17 cellular contexts compared by ENCODE assay signal in genomic region chr10:12631787-12632562, GRCh38.
A peak's percentile ranks its signal among the peaks of the same experiment; 100 is the strongest.
DNase-seq lines count a peak whose midpoint lies in the region; ATAC-seq and TF ChIP-seq lines count a peak whose summit lies in the region.
"Had no signal": no experiment of that assay in that cellular context is flagged by ENCODE, and none has a peak within 500 bp of the region (broad histone marks: within the 10 kb centered on the region; RNA-seq: fewer than 3 reads in every experiment).

No MANE protein-coding gene starts in this region.

- peaks cover 0 to 4% of the 10 kb centered on the region in 2 donors for H3K36me3 Mint-ChIP-seq in CD4-positive, alpha-beta memory T cell
- H3K36me3 Mint-ChIP-seq in activated T-helper 1 cell treated with anti-CD3 and anti-CD28 coated beads, Interleukin-12 subunit alpha, Interleukin-12 subunit beta, Interleukin-2, Interleukin-4 antibody, amounts not matched to agents 30 ng/mL and 10 ng/mL and 1 ng/mL, durations not matched to agents 14 hours and 24 hours and 36 hours (ENCODE audit: low read depth): peaks cover 8% of the 10 kb centered on the region
- H3K36me3 Mint-ChIP-seq in naive B cell: peaks cover 5 to 7% of the 10 kb centered on the region in 2 donors
- H3K36me3 Mint-ChIP-seq in T-helper 2 cell treated with Interferon-gamma antibody and Interleukin-4, amounts not matched to agents 5 μg/mL and 100 μg/mL, for 36 hours (ENCODE audit: low read depth): no peaks in the 10 kb centered on the region
- H3K36me3 Mint-ChIP-seq: activated naive CD4-positive, alpha-beta T cell treated with anti-CD3 and anti-CD28 coated beads, Interleukin-2, amount 10 ng/mL, durations not matched to agents 7 days and 5 days had no signal

- peaks cover 0 to 2% (median 0%) of the 10 kb centered on the region in 8 donors for H3K9me3 Mint-ChIP-seq in CD4-positive, alpha-beta memory T cell
- no peaks in the 10 kb centered on the region for H3K9me3 Mint-ChIP-seq in activated T-helper 1 cell treated with anti-CD3 and anti-CD28 coated beads, Interleukin-12 subunit alpha, Interleukin-12 subunit beta, Interleukin-2, Interleukin-4 antibody, amounts not matched to agents 30 ng/mL and 10 ng/mL and 1 ng/mL, durations not matched to agents 14 hours and 24 hours and 36 hours
- H3K9me3 Mint-ChIP-seq in naive B cell: no peaks in the 10 kb centered on the region
- H3K9me3 Mint-ChIP-seq in T-helper 2 cell treated with Interferon-gamma antibody and Interleukin-4, amounts not matched to agents 5 μg/mL and 100 μg/mL, for 36 hours: no peaks in the 10 kb centered on the region
- H3K9me3 Mint-ChIP-seq: activated naive CD4-positive, alpha-beta T cell treated with anti-CD3 and anti-CD28 coated beads, Interleukin-2, amount 10 ng/mL, durations not matched to agents 7 days and 5 days; dendritic cell treated with granulocyte-macrophage colony-stimulating factor and Interleukin-4, amounts not matched to agents 40 ng/mL and 50 ng/mL, for 4 days had no signal

- ATAC-seq in naive B cell (ENCODE audit: low read depth in 2 of 2) (no peak), HG02885 (IDR thresholded peaks at IDR 0.05; ENCODE audit: poor library complexity, unreplicated experiment) (no peak)
- ATAC-seq: stimulated activated naive CD8-positive, alpha-beta T cell treated with anti-CD3 and anti-CD28 coated beads, Interleukin-15, Interleukin-2, amounts not matched to agents 100 U/mL and 50 U/mL, for 24 hours had no signal

- H3K4me3 ChIP-seq in CD4-positive, alpha-beta memory T cell (ENCODE audit: low read length in 2 of 2): no peak overlapping the region
- no peak overlapping the region for H3K4me3 ChIP-seq in breast epithelium
- H3K4me3 ChIP-seq: ovary, spleen had no signal

- no peak for DNase-seq in CD4-positive, alpha-beta memory T cell
- DNase-seq in NCI-H1092 treated with DMSO at 0.1 percent for 48 hours (lab: John Stamatoyannopoulos, UW): peak; percentile 70
- no peak for DNase-seq in activated T-helper 1 cell treated with anti-CD3 and anti-CD28 coated beads, Interleukin-12 subunit alpha, Interleukin-12 subunit beta, Interleukin-2, Interleukin-4 antibody, amounts not matched to agents 30 ng/mL and 10 ng/mL and 1 ng/mL, durations not matched to agents 14 hours and 24 hours and 36 hours (ENCODE audit: low spot score)
- no peak for DNase-seq in naive B cell
- no peak for DNase-seq in T-helper 2 cell treated with Interferon-gamma antibody and Interleukin-4, amounts not matched to agents 5 μg/mL and 100 μg/mL, for 36 hours (ENCODE audit: low spot score)
- DNase-seq in breast epithelium (ENCODE audit: low spot score in 2 of 2): no peak
- DNase-seq in T-helper 2 cell: no peak
- DNase-seq: activated CD4-positive, CD25-positive, alpha-beta regulatory T cell treated with anti-CD3 and anti-CD28 coated beads, Interleukin-2, amount 50 U/mL, for 72 hours; activated naive CD4-positive, alpha-beta T cell treated with anti-CD3 and anti-CD28 coated beads, Interleukin-2, amount 10 ng/mL, durations not matched to agents 7 days and 5 days; erythroblast; NCI-H1694; ovary; spleen; stimulated activated naive CD8-positive, alpha-beta T cell treated with anti-CD3 and anti-CD28 coated beads, Interleukin-15, Interleukin-2, amounts not matched to agents 100 U/mL and 50 U/mL, for 24 hours had no signal

- peaks cover 20% of the 10 kb centered on the region for H3K4me1 ChIP-seq in CD4-positive, alpha-beta memory T cell (ENCODE audit: insufficient read depth, low read length)
- no peaks in the 10 kb centered on the region for H3K4me1 ChIP-seq in breast epithelium

- H3K27me3 Mint-ChIP-seq in CD4-positive, alpha-beta memory T cell: no peaks in the 10 kb centered on the region
- H3K27me3 Mint-ChIP-seq in activated T-helper 1 cell treated with anti-CD3 and anti-CD28 coated beads, Interleukin-12 subunit alpha, Interleukin-12 subunit beta, Interleukin-2, Interleukin-4 antibody, amounts not matched to agents 30 ng/mL and 10 ng/mL and 1 ng/mL, durations not matched to agents 14 hours and 24 hours and 36 hours (ENCODE audit: insufficient read depth): no peaks in the 10 kb centered on the region
- H3K27me3 Mint-ChIP-seq in naive B cell: no peaks in the 10 kb centered on the region
- no peaks in the 10 kb centered on the region for H3K27me3 Mint-ChIP-seq in T-helper 2 cell treated with Interferon-gamma antibody and Interleukin-4, amounts not matched to agents 5 μg/mL and 100 μg/mL, for 36 hours (ENCODE audit: low read depth)
- H3K27me3 Mint-ChIP-seq: activated naive CD4-positive, alpha-beta T cell treated with anti-CD3 and anti-CD28 coated beads, Interleukin-2, amount 10 ng/mL, durations not matched to agents 7 days and 5 days; dendritic cell treated with granulocyte-macrophage colony-stimulating factor and Interleukin-4, amounts not matched to agents 40 ng/mL and 50 ng/mL, for 4 days had no signal

- intact Hi-C loops in CD4-positive, alpha-beta memory T cell (cut with micrococcal nuclease): no loop called here
- intact Hi-C loops in activated T-helper 1 cell treated with anti-CD3 and anti-CD28 coated beads, Interleukin-12 subunit alpha, Interleukin-12 subunit beta, Interleukin-2, Interleukin-4 antibody, amounts not matched to agents 30 ng/mL and 10 ng/mL and 1 ng/mL, durations not matched to agents 14 hours and 24 hours and 36 hours (cut with micrococcal nuclease): no loop called here
- intact Hi-C loops in breast epithelium (cut with DNase I; ENCODE audit: low total_unique reads): no loop called here

- H3K27ac ChIP-seq in CD4-positive, alpha-beta memory T cell (ENCODE audit: low read depth, low read length): no peak overlapping the region
- H3K27ac ChIP-seq in breast epithelium: no peak overlapping the region
- H3K27ac ChIP-seq: ovary, RWPE1, spleen had no signal

- peaks cover 21 to 41% (median 34%) of the 10 kb centered on the region in 4 donors for H3K4me1 Mint-ChIP-seq in CD4-positive, alpha-beta memory T cell
- H3K4me1 Mint-ChIP-seq in activated T-helper 1 cell treated with anti-CD3 and anti-CD28 coated beads, Interleukin-12 subunit alpha, Interleukin-12 subunit beta, Interleukin-2, Interleukin-4 antibody, amounts not matched to agents 30 ng/mL and 10 ng/mL and 1 ng/mL, durations not matched to agents 14 hours and 24 hours and 36 hours (ENCODE audit: low read depth): peaks cover 65% of the 10 kb centered on the region
- peaks cover 38 to 79% (median 51%) of the 10 kb centered on the region in 3 donors for H3K4me1 Mint-ChIP-seq in naive B cell
- H3K4me1 Mint-ChIP-seq in T-helper 2 cell treated with Interferon-gamma antibody and Interleukin-4, amounts not matched to agents 5 μg/mL and 100 μg/mL, for 36 hours (ENCODE audit: low read depth): peaks cover 35% of the 10 kb centered on the region

- no peak for TF ChIP-seq POLR2A in breast epithelium (IDR thresholded peaks at IDR 0.05)

- H3K36me3 ChIP-seq in CD4-positive, alpha-beta memory T cell (ENCODE audit: insufficient read depth, low read length): no peaks in the 10 kb centered on the region
- no peaks in the 10 kb centered on the region for H3K36me3 ChIP-seq in breast epithelium
- H3K36me3 ChIP-seq: ovary had no signal

- H3K9me3 ChIP-seq in CD4-positive, alpha-beta memory T cell (ENCODE audit: control insufficient read depth in 1 of 2, low read length in 2 of 2): no peaks in the 10 kb centered on the region
- no peaks in the 10 kb centered on the region for H3K9me3 ChIP-seq in breast epithelium
- H3K9me3 ChIP-seq: ovary, spleen had no signal

- TF ChIP-seq CTCF in breast epithelium (IDR thresholded peaks at IDR 0.05): no peak

- POLR2A ChIA-PET in CD4-positive, alpha-beta memory T cell (lab: Charles Lee; ENCODE audit: partially characterized antibody): no interaction called here

- H3K27me3 ChIP-seq in CD4-positive, alpha-beta memory T cell (ENCODE audit: insufficient read depth, low read length): no peaks in the 10 kb centered on the region
- no peaks in the 10 kb centered on the region for H3K27me3 ChIP-seq in breast epithelium
- H3K27me3 ChIP-seq: ovary, spleen had no signal

- H3K4me3 Mint-ChIP-seq in CD4-positive, alpha-beta memory T cell: no peak overlapping the region
- H3K4me3 Mint-ChIP-seq in activated T-helper 1 cell treated with anti-CD3 and anti-CD28 coated beads, Interleukin-12 subunit alpha, Interleukin-12 subunit beta, Interleukin-2, Interleukin-4 antibody, amounts not matched to agents 30 ng/mL and 10 ng/mL and 1 ng/mL, durations not matched to agents 14 hours and 24 hours and 36 hours: no peak overlapping the region
- H3K4me3 Mint-ChIP-seq in naive B cell: no peak overlapping the region
- H3K4me3 Mint-ChIP-seq in T-helper 2 cell treated with Interferon-gamma antibody and Interleukin-4, amounts not matched to agents 5 μg/mL and 100 μg/mL, for 36 hours: no peak overlapping the region
- H3K4me3 Mint-ChIP-seq: activated naive CD4-positive, alpha-beta T cell treated with anti-CD3 and anti-CD28 coated beads, Interleukin-2, amount 10 ng/mL, durations not matched to agents 7 days and 5 days; dendritic cell treated with granulocyte-macrophage colony-stimulating factor and Interleukin-4, amounts not matched to agents 40 ng/mL and 50 ng/mL, for 4 days had no signal

- H3K27ac Mint-ChIP-seq in CD4-positive, alpha-beta memory T cell: peak overlapping the region in 4 of 7 donors; percentile 53 to 79 (median 64)
- H3K27ac Mint-ChIP-seq in activated T-helper 1 cell treated with anti-CD3 and anti-CD28 coated beads, Interleukin-12 subunit alpha, Interleukin-12 subunit beta, Interleukin-2, Interleukin-4 antibody, amounts not matched to agents 30 ng/mL and 10 ng/mL and 1 ng/mL, durations not matched to agents 14 hours and 24 hours and 36 hours: peak overlapping the region; percentile 21
- H3K27ac Mint-ChIP-seq in naive B cell: peak overlapping the region in 5 of 6 donors; percentile 6 to 84 (median 42)
- no peak overlapping the region for H3K27ac Mint-ChIP-seq in T-helper 2 cell treated with Interferon-gamma antibody and Interleukin-4, amounts not matched to agents 5 μg/mL and 100 μg/mL, for 36 hours
- H3K27ac Mint-ChIP-seq: activated naive CD4-positive, alpha-beta T cell treated with anti-CD3 and anti-CD28 coated beads, Interleukin-2, amount 10 ng/mL, durations not matched to agents 7 days and 5 days; dendritic cell treated with granulocyte-macrophage colony-stimulating factor and Interleukin-4, amounts not matched to agents 40 ng/mL and 50 ng/mL, for 4 days had no signal

- CTCF ChIA-PET in CD4-positive, alpha-beta memory T cell (lab: Charles Lee; ENCODE audit: partially characterized antibody): interaction anchor here (0.8 kb wide), 1 partner anchor 19 kb away, joined by 3 read pairs; no protein-coding TSS in a partner anchor
